Comparison of ENCODE assay signal across 9 cellular contexts in genomic region chr15:85708402-85708932, GRCh38.
DNase-seq lines count a peak whose midpoint lies in the region; ATAC-seq and TF ChIP-seq lines count a peak whose summit lies in the region.
"Had no signal": no experiment of that assay in that cellular context is flagged by ENCODE, and none has a peak within 500 bp of the region (broad histone marks: within the 10 kb centered on the region; RNA-seq: fewer than 3 reads in every experiment).

No MANE protein-coding gene starts in this region.

- peaks cover 67% of the 10 kb centered on the region for H3K4me1 Mint-ChIP-seq in activated CD4-positive, alpha-beta memory T cell treated with anti-CD3 and anti-CD28 coated beads, Interleukin-2, amount 10 ng/mL, durations not matched to agents 7 days and 5 days

- H3K36me3 ChIP-seq in DND-41 (ENCODE audit: insufficient read depth, low read length), result peaks cover 37% of the 10 kb centered on the region
- peaks cover 5% of the 10 kb centered on the region for H3K36me3 ChIP-seq in cardiac muscle cell
- peaks cover 0 to 49% of the 10 kb centered on the region in 2 donors for H3K36me3 ChIP-seq in psoas muscle (ENCODE audit: insufficient read depth in 1 of 2, low read depth in 1 of 2)
- no peaks in the 10 kb centered on the region; the same call in 1 of the 2 replicates for H3K36me3 ChIP-seq in MG63

- intact Hi-C loops in psoas muscle (cut with DNase I), result loop anchor here (5.0 to 10.0 kb wide), 3 partner anchors 86 to 224 kb away; no protein-coding TSS in a partner anchor

- H2AFZ ChIP-seq in DND-41 (ENCODE audit: low read depth, low read length), result no peak overlapping the region

- DNase-seq in DND-41 (no peak), cardiac muscle cell (ENCODE audit: low read depth in 1 of 2, low spot score in 1 of 2) (peak; percentile 69 to 89), psoas muscle (no peak), DMS53 treated with DMSO at 0.1 percent for 48 hours (lab: John Stamatoyannopoulos, UW; ENCODE audit: unreplicated experiment) (no peak), MG63 (no peak), mucosa of gallbladder (ENCODE audit: low spot score) (no peak)
- no peak for DNase-seq in activated CD4-positive, alpha-beta memory T cell treated with anti-CD3 and anti-CD28 coated beads, Interleukin-2, amount 10 ng/mL, durations not matched to agents 7 days and 5 days
- DNase-seq: anterior cingulate cortex had no signal

- H3K79me2 ChIP-seq in DND-41 (ENCODE audit: insufficient read depth, low read length), result peaks cover 33% of the 10 kb centered on the region

- H3K27ac ChIP-seq in DND-41 (ENCODE audit: low read length) (peak overlapping the region; percentile 87), cardiac muscle cell (peak overlapping the region; percentile 96), psoas muscle (peak overlapping the region; percentile 85)

- H3K9me3 Mint-ChIP-seq in activated CD4-positive, alpha-beta memory T cell treated with anti-CD3 and anti-CD28 coated beads, Interleukin-2, amount 10 ng/mL, durations not matched to agents 7 days and 5 days, result no peaks in the 10 kb centered on the region

- H3K36me3 Mint-ChIP-seq in activated CD4-positive, alpha-beta memory T cell treated with anti-CD3 and anti-CD28 coated beads, Interleukin-2, amount 10 ng/mL, durations not matched to agents 7 days and 5 days (ENCODE audit: low read depth), result peaks cover 70% of the 10 kb centered on the region

- H3K4me2 ChIP-seq in DND-41 (ENCODE audit: insufficient read depth, low read length), result peak overlapping the region; percentile 63; the same call in 1 of the 2 replicates

- H3K9ac ChIP-seq in DND-41 (ENCODE audit: low read depth, low read length), result no peak overlapping the region

- 18 to 33% (median 32%) methylated on average over 6 of the region's 6 CpGs for WGBS in psoas muscle, 3 donors

- H4K20me1 ChIP-seq in DND-41 (ENCODE audit: insufficient read depth, low read length), result no peaks in the 10 kb centered on the region

- TF ChIP-seq CTCF in DND-41 (IDR thresholded peaks at IDR 0.05; ENCODE audit: borderline replicate concordance, extremely low read depth, low read length, poor library complexity, severe bottlenecking) (no peak), cardiac muscle cell (IDR thresholded peaks at IDR 0.05; ENCODE audit: low read depth, low read length) (no peak), psoas muscle (IDR thresholded peaks at IDR 0.05) (no peak)

- H3K4me3 ChIP-seq in DND-41 (ENCODE audit: low read depth in 1 of 2, low read length in 2 of 2) (no peak overlapping the region), cardiac muscle cell (no peak overlapping the region), psoas muscle (peak overlapping the region; percentile 51), MG63 (no peak overlapping the region)

- ATAC-seq in DND-41 (ENCODE audit: insufficient read depth, low read depth), result no peak
- ATAC-seq in psoas muscle, result peak; percentile 55 to 76 (median 74)
- no peak for ATAC-seq in GM21576 (IDR thresholded peaks at IDR 0.05; ENCODE audit: unreplicated experiment)

- H3K4me1 ChIP-seq in DND-41 (ENCODE audit: insufficient read depth, low read length), result peaks cover 45% of the 10 kb centered on the region
- H3K4me1 ChIP-seq in cardiac muscle cell (ENCODE audit: low read depth), result peaks cover 63% of the 10 kb centered on the region
- peaks cover 45% of the 10 kb centered on the region for H3K4me1 ChIP-seq in psoas muscle

- POLR2A ChIA-PET in activated CD4-positive, alpha-beta memory T cell treated with anti-CD3 and anti-CD28 coated beads, Interleukin-2, amount 10 ng/mL, durations not matched to agents 7 days and 5 days (lab: Charles Lee), result interaction anchor here (1.6 to 2.8 kb wide), 2 partner anchors 18 to 62 kb away, joined by 5 to 20 read pairs; no protein-coding TSS in a partner anchor

- CTCF ChIA-PET in activated CD4-positive, alpha-beta memory T cell treated with anti-CD3 and anti-CD28 coated beads, Interleukin-2, amount 10 ng/mL, durations not matched to agents 7 days and 5 days (lab: Charles Lee), result interaction anchor here (0.8 kb wide), 1 partner anchor 91 kb away, joined by 3 read pairs; no protein-coding TSS in a partner anchor

- H3K27me3 Mint-ChIP-seq in activated CD4-positive, alpha-beta memory T cell treated with anti-CD3 and anti-CD28 coated beads, Interleukin-2, amount 10 ng/mL, durations not matched to agents 7 days and 5 days, result no peaks in the 10 kb centered on the region

- no peaks in the 10 kb centered on the region for H3K27me3 ChIP-seq in DND-41 (ENCODE audit: insufficient read depth, low read length, poor library complexity)
- H3K27me3 ChIP-seq in cardiac muscle cell, result no peaks in the 10 kb centered on the region
- no peaks in the 10 kb centered on the region for H3K27me3 ChIP-seq in psoas muscle (ENCODE audit: insufficient read depth in 3 of 3, low read length in 2 of 3)
- no peaks in the 10 kb centered on the region for H3K27me3 ChIP-seq in MG63

- H3K4me3 Mint-ChIP-seq in activated CD4-positive, alpha-beta memory T cell treated with anti-CD3 and anti-CD28 coated beads, Interleukin-2, amount 10 ng/mL, durations not matched to agents 7 days and 5 days, result no peak overlapping the region

- no peaks in the 10 kb centered on the region for H3K9me3 ChIP-seq in DND-41 (ENCODE audit: insufficient read depth, low read length, severe bottlenecking)
- H3K9me3 ChIP-seq in cardiac muscle cell (ENCODE audit: low read depth), result no peaks in the 10 kb centered on the region
- H3K9me3 ChIP-seq in psoas muscle, result no peaks in the 10 kb centered on the region
- H3K9me3 ChIP-seq in MG63, result no peaks in the 10 kb centered on the region

- peak overlapping the region; percentile 24 for H3K27ac Mint-ChIP-seq in activated CD4-positive, alpha-beta memory T cell treated with anti-CD3 and anti-CD28 coated beads, Interleukin-2, amount 10 ng/mL, durations not matched to agents 7 days and 5 days

Comparison
In these comparisons a context has a peak if more than half of its experiments do, and no peak if none do; other contexts are left out.
1. ATAC-seq: peak in psoas muscle (4 of 4); none in DND-41 (single experiment) and GM21576 (single experiment).
2. DNase-seq: peak in cardiac muscle cell (2 of 2); none in DND-41 (single experiment), activated CD4-positive, alpha-beta memory T cell treated with anti-CD3 and anti-CD28 coated beads, Interleukin-2, amount 10 ng/mL, durations not matched to agents 7 days and 5 days (single experiment), psoas muscle (0 of 2), DMS53 treated with DMSO at 0.1 percent for 48 hours (single experiment), MG63 (single experiment) and mucosa of gallbladder (single experiment).
3. Peak in every context shown above with its lines, with median percentiles within 50 percentile points of each other: H3K27ac ChIP-seq.